ENCODE assay signal across 12 cellular contexts in genomic region chr9:115341401-115341800, GRCh38.
"Had no signal": no experiment of that assay in that cellular context is flagged by ENCODE, and none has a peak within 500 bp of the region (broad histone marks: within the 10 kb centered on the region; RNA-seq: fewer than 3 reads in every experiment).

No MANE protein-coding gene starts in this region.

- H3K27ac Mint-ChIP-seq: activated naive CD4-positive, alpha-beta T cell treated with anti-CD3 and anti-CD28 coated beads, Interleukin-2, amount 50 U/mL, for 72 hours; nephron; stimulated activated naive CD8-positive, alpha-beta T cell treated with anti-CD3 and anti-CD28 coated beads, Interleukin-15, amount 100 ng/mL, for 72 hours had no signal

- ATAC-seq: activated naive CD4-positive, alpha-beta T cell treated with anti-CD3 and anti-CD28 coated beads, Interleukin-2, amount 50 U/mL, for 72 hours; esophagus mucosa; mucosa of descending colon; stimulated activated naive CD8-positive, alpha-beta T cell treated with anti-CD3 and anti-CD28 coated beads, Interleukin-15, amount 100 ng/mL, for 72 hours had no signal

- H3K9me3 ChIP-seq: mucosa of descending colon, thyroid gland had no signal

- H3K4me1 ChIP-seq: thyroid gland had no signal

- H3K4me1 Mint-ChIP-seq: nephron; stimulated activated naive CD8-positive, alpha-beta T cell treated with anti-CD3 and anti-CD28 coated beads, Interleukin-15, amount 100 ng/mL, for 72 hours had no signal

- H3K4me3 Mint-ChIP-seq: nephron; stimulated activated naive CD8-positive, alpha-beta T cell treated with anti-CD3 and anti-CD28 coated beads, Interleukin-15, amount 100 ng/mL, for 72 hours had no signal

- H3K36me3 ChIP-seq: thyroid gland had no signal

- H3K36me3 Mint-ChIP-seq: activated naive CD4-positive, alpha-beta T cell treated with anti-CD3 and anti-CD28 coated beads, Interleukin-2, amount 50 U/mL, for 72 hours had no signal

- H3K27ac ChIP-seq: thyroid gland had no signal

- H3K4me3 ChIP-seq: mucosa of descending colon, thyroid gland had no signal

- H3K9me3 Mint-ChIP-seq: activated naive CD4-positive, alpha-beta T cell treated with anti-CD3 and anti-CD28 coated beads, Interleukin-2, amount 50 U/mL, for 72 hours had no signal

- H3K27me3 ChIP-seq: thyroid gland had no signal

- DNase-seq: activated CD4-positive, CD25-positive, alpha-beta regulatory T cell; activated T-cell treated with anti-CD3 and anti-CD28 coated beads, Interleukin-2, amount 50 U/mL, for 1 hour; amygdala; mammary epithelial cell; mucosa of descending colon; stimulated activated CD4-positive, alpha-beta T cell treated with anti-CD3 and anti-CD28 coated beads, Interleukin-4, amount 100 ng/mL, for 4 hours; stimulated activated naive CD8-positive, alpha-beta T cell treated with anti-CD3 and anti-CD28 coated beads, Interleukin-15, amount 100 ng/mL, for 72 hours; T-helper 2 cell had no signal
